Comparison of ENCODE assay signal across 8 cellular contexts in genomic region chr17:62470666-62471379, GRCh38. TPM values are rescaled to one million over a fixed set of nuclear protein-coding genes. Genes with fewer than 3 reads are reported as not detected.
A peak's percentile ranks its signal among the peaks of the same experiment; 100 is the strongest.
DNase-seq lines count a peak whose midpoint lies in the region; ATAC-seq and TF ChIP-seq lines count a peak whose summit lies in the region.
"Not testable (repeated sequence)": the region's sequence is repeated elsewhere in the genome, so short reads cannot be mapped to it uniquely, and the experiment has no call there.

No MANE protein-coding gene starts in this region.

- not testable (repeated sequence) for H3K9me3 Mint-ChIP-seq in stimulated activated naive CD8-positive, alpha-beta T cell treated with anti-CD3 and anti-CD28 coated beads, Interleukin-15, amount 100 ng/mL, for 72 hours

- TF ChIP-seq POLR2A in breast epithelium (IDR thresholded peaks at IDR 0.05): not testable (repeated sequence)

- DNase-seq in NCI-H1105 (lab: John Stamatoyannopoulos, UW): peak; percentile 70
- DNase-seq in PC-3: peak; percentile 96
- peak; percentile 57 to 62 for DNase-seq in activated CD4-positive, alpha-beta T cell treated with anti-CD3 and anti-CD28 coated beads, Interleukin-2, amount 50 U/mL, for 4 hours
- peak; percentile 53 to 85 for DNase-seq in breast epithelium (ENCODE audit: low spot score in 2 of 2)
- peak; percentile 62 for DNase-seq in right atrium auricular region (ENCODE audit: low spot score)
- peak; percentile 27 for DNase-seq in putamen (ENCODE audit: low spot score)
- peak; percentile 41 to 60 for DNase-seq in stimulated activated naive CD8-positive, alpha-beta T cell treated with anti-CD3 and anti-CD28 coated beads, Interleukin-15, amount 100 ng/mL, for 72 hours

- not testable (repeated sequence) for H3K27ac ChIP-seq in DOHH2 (ENCODE audit: low read depth, low read length); PC-3 (ENCODE audit: low read length); right atrium auricular region
- H3K27ac ChIP-seq in breast epithelium: peak overlapping the region; percentile 52 to 55

- ATAC-seq in PC-3: peak; percentile 86
- peak; percentile 54 for ATAC-seq in stimulated activated naive CD8-positive, alpha-beta T cell treated with anti-CD3 and anti-CD28 coated beads, Interleukin-15, amount 100 ng/mL, for 72 hours

- peak overlapping the region in 1 of 2 donors; percentile 77 for H3K27ac Mint-ChIP-seq in stimulated activated naive CD8-positive, alpha-beta T cell treated with anti-CD3 and anti-CD28 coated beads, Interleukin-15, amount 100 ng/mL, for 72 hours

- not testable (repeated sequence) for H3K79me2 ChIP-seq in DOHH2 (ENCODE audit: control insufficient read depth, low read length); PC-3 (ENCODE audit: low read length)

- H3F3A ChIP-seq in DOHH2 (ENCODE audit: control insufficient read depth, insufficient read depth); PC-3 (ENCODE audit: low read length, unreplicated experiment): not testable (repeated sequence)

- not testable (repeated sequence) for H2AFZ ChIP-seq in PC-3 (ENCODE audit: low read length)

- H3K9me2 ChIP-seq in DOHH2 (replicated peaks; ENCODE audit: control insufficient read depth, low read length); PC-3 (replicated peaks; ENCODE audit: low read length): not testable (repeated sequence)

- not testable (repeated sequence) for H3K36me3 ChIP-seq in DOHH2 (ENCODE audit: control insufficient read depth, low read length); PC-3 (ENCODE audit: low read depth, low read length); breast epithelium; right atrium auricular region

- H3K4me1 Mint-ChIP-seq in stimulated activated naive CD8-positive, alpha-beta T cell treated with anti-CD3 and anti-CD28 coated beads, Interleukin-15, amount 100 ng/mL, for 72 hours: not testable (repeated sequence)

- BruUV-seq in PC-3 (replicated peaks; lab: Mats Ljungman, UMichigan): not testable (repeated sequence)

- intact Hi-C loops in PC-3 (cut with micrococcal nuclease): loop anchor here (5.0 kb wide), 1 partner anchor 49 kb away; the partner anchor contains the start of gene METTL2A
- intact Hi-C loops in breast epithelium (cut with DNase I; ENCODE audit: low total_unique reads): not testable (repeated sequence)

- H3K9ac ChIP-seq in PC-3 (ENCODE audit: low read length): not testable (repeated sequence)

- not testable (repeated sequence) for H3K27me3 Mint-ChIP-seq in stimulated activated naive CD8-positive, alpha-beta T cell treated with anti-CD3 and anti-CD28 coated beads, Interleukin-15, amount 100 ng/mL, for 72 hours

- H3K4me2 ChIP-seq in DOHH2 (ENCODE audit: low read length): peak overlapping the region; percentile 41; the same call in 1 of the 2 replicates
- not testable (repeated sequence) for H3K4me2 ChIP-seq in PC-3 (ENCODE audit: low read length)

- H3K4me3 Mint-ChIP-seq in stimulated activated naive CD8-positive, alpha-beta T cell treated with anti-CD3 and anti-CD28 coated beads, Interleukin-15, amount 100 ng/mL, for 72 hours: not testable (repeated sequence)

- not testable (repeated sequence) for H3K4me3 ChIP-seq in DOHH2 (ENCODE audit: low read length); PC-3 (ENCODE audit: low read length); breast epithelium; right atrium auricular region

- H3K27me3 ChIP-seq in DOHH2 (ENCODE audit: control insufficient read depth, low read length); PC-3 (ENCODE audit: low read length); breast epithelium; right atrium auricular region: not testable (repeated sequence)

- not testable (repeated sequence) for H3K9me3 ChIP-seq in DOHH2 (ENCODE audit: control insufficient read depth, insufficient read depth, low read length); PC-3 (ENCODE audit: low read length); breast epithelium; right atrium auricular region

- POLR2A ChIA-PET in PC-3 (lab: Charles Lee; ENCODE audit: unreplicated experiment): not testable (repeated sequence)

- CTCF ChIA-PET in PC-3 (lab: Charles Lee): not testable (repeated sequence)

- not testable (repeated sequence) for TF ChIP-seq CTCF in DOHH2 (IDR thresholded peaks at IDR 0.05; ENCODE audit: low read depth, low read length, poor library complexity, severe bottlenecking); PC-3 (conservative IDR thresholded peaks at IDR 0.05; ENCODE audit: low read depth, low read length); breast epithelium (IDR thresholded peaks at IDR 0.05); right atrium auricular region (IDR thresholded peaks at IDR 0.05)

- not testable (repeated sequence) for H4K20me1 ChIP-seq in DOHH2 (ENCODE audit: control insufficient read depth, insufficient read depth, low read depth, low read length); PC-3 (ENCODE audit: low read length)

- peaks cover 13% of the 10 kb centered on the region for H3K4me1 ChIP-seq in DOHH2 (ENCODE audit: control insufficient read depth, low read length)
- not testable (repeated sequence) for H3K4me1 ChIP-seq in PC-3 (ENCODE audit: insufficient read depth, low read length); breast epithelium; right atrium auricular region

RNA-seq across cellular contexts. Expression of gene TLK2, which starts 7.8 kb away (rescaled TPM):
- total RNA-seq in PC-3 (2014; rRNA removed) (40.5 and 60.3 TPM in 2 replicates), breast epithelium (10 to 100 TPM; 39.8 to 59.0 (median 42.0) TPM), right atrium auricular region (10 to 100 TPM; 22.3 to 28.3 TPM)

RNA-seq across cellular contexts. Expression of gene METTL2A, which starts 47.1 kb away (rescaled TPM):
- total RNA-seq in PC-3 (2014; rRNA removed) (28.0 and 38.7 TPM in 2 replicates), breast epithelium (10 to 100 TPM; 11.2 to 18.0 (median 13.8) TPM), right atrium auricular region (10 to 100 TPM; 11.3 to 11.9 TPM)

Comparison
In these comparisons a context has a peak if more than half of its experiments do, and no peak if none do; other contexts are left out.
1. DNase-seq: peak in every context shown above with its lines; median percentile 96 in PC-3; 70 in NCI-H1105; 69 in breast epithelium; 62 in right atrium auricular region; 60 in activated CD4-positive, alpha-beta T cell treated with anti-CD3 and anti-CD28 coated beads, Interleukin-2, amount 50 U/mL, for 4 hours; 50 in stimulated activated naive CD8-positive, alpha-beta T cell treated with anti-CD3 and anti-CD28 coated beads, Interleukin-15, amount 100 ng/mL, for 72 hours; 27 in putamen.